8 cellular contexts compared by ENCODE assay signal in the genomic region with DNA sequence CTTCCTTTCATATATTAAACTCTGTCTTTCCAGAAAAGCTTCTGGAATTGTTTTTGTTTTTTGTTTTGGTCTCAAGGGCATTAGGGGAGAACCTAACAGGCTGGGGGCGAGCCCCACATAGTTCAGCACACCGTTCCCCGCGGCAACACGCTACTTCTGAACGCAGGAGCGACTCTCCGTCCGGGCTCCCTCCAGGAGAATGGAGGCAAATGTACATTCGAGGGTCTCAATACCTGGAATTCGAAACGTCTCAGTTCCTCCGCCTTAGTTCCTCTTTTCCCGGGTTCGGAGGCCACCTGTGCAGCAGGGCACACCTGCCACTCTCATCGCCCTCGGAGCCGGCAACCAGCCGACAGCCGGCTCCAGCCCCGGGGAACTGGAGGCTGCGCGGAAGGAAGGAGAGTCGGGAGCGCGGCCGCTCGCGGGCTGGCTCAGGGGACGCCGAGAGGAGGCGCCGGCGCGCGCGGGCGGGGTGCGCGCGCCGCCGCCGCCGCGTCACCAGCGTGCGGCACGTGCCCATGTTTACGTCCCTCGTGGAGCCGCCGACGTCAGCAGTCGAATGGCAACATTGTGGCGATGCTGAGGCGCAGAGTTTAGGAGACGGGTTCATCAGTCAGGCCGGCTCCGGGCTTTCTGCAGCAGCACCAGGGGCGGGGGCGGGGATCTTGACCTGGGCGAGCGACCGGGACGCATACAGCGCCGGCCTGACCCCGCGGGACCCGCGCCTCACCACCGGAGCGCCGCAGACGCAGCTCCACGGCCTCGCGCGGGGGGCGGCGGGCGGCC. TPM values are rescaled to one million over a fixed set of nuclear protein-coding genes. Genes with fewer than 3 reads are reported as not detected.
DNase-seq lines count a peak whose midpoint lies in the region; ATAC-seq, FAIRE-seq and TF ChIP-seq lines count a peak whose summit lies in the region.

A gene with protein sequence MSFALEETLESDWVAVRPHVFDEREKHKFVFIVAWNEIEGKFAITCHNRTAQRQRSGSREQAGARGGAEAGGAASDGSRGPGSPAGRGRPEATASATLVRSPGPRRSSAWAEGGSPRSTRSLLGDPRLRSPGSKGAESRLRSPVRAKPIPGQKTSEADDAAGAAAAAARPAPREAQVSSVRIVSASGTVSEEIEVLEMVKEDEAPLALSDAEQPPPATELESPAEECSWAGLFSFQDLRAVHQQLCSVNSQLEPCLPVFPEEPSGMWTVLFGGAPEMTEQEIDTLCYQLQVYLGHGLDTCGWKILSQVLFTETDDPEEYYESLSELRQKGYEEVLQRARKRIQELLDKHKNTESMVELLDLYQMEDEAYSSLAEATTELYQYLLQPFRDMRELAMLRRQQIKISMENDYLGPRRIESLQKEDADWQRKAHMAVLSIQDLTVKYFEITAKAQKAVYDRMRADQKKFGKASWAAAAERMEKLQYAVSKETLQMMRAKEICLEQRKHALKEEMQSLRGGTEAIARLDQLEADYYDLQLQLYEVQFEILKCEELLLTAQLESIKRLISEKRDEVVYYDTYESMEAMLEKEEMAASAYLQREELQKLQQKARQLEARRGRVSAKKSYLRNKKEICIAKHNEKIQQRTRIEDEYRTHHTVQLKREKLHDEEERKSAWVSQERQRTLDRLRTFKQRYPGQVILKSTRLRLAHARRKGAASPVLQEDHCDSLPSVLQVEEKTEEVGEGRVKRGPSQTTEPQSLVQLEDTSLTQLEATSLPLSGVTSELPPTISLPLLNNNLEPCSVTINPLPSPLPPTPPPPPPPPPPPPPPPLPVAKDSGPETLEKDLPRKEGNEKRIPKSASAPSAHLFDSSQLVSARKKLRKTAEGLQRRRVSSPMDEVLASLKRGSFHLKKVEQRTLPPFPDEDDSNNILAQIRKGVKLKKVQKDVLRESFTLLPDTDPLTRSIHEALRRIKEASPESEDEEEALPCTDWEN (plus strand): TSS at position 554 of the 786 bp plus-strand sequence. CDS start 520 bp downstream, outside the sequence.

- H3K27ac ChIP-seq in astrocyte (ENCODE audit: low read depth, low read length) (peak within 1 kb of the TSS; percentile 69), aorta (ENCODE audit: low read depth in 1 of 2, low read length in 2 of 2) (peak within 1 kb of the TSS in 1 of 2 donors; percentile 68)

- H4K20me1 ChIP-seq in astrocyte (ENCODE audit: insufficient read depth, low read length) = peaks cover 23% of the 10 kb centered on the region

- H3K4me1 ChIP-seq in astrocyte (ENCODE audit: insufficient read depth, low read length) = peaks cover 15% of the 10 kb centered on the region
- H3K4me1 ChIP-seq in aorta (ENCODE audit: control insufficient read depth in 1 of 2, insufficient read depth in 2 of 2, low read length in 2 of 2) = no peaks in the 10 kb centered on the region

- no peaks in the 10 kb centered on the region for H3K9me3 ChIP-seq in T-helper 17 cell (ENCODE audit: control insufficient read depth, low read length, poor library complexity, severe bottlenecking)
- H3K9me3 ChIP-seq in astrocyte (ENCODE audit: insufficient read depth, low read depth, low read length) = no peaks in the 10 kb centered on the region
- H3K9me3 ChIP-seq in aorta (ENCODE audit: control insufficient read depth, low read length) = no peaks in the 10 kb centered on the region

- H3K9ac ChIP-seq in astrocyte (ENCODE audit: low read length) = peak within 1 kb of the TSS; percentile 82

- TF ChIP-seq CTCF in GM12875 (IDR thresholded peaks at IDR 0.05; ENCODE audit: borderline replicate concordance, insufficient read depth, low read depth, low read length) = 0 out of 2 replicates have a peak, but pooled peaks have one; percentile 10
- no peak for TF ChIP-seq CTCF in astrocyte (IDR thresholded peaks at IDR 0.05; ENCODE audit: insufficient read depth, low read depth, low read length)

- H3K27me3 Mint-ChIP-seq in T-helper 17 cell = no peaks in the 10 kb centered on the region
- no peaks in the 10 kb centered on the region for H3K27me3 Mint-ChIP-seq in astrocyte (ENCODE audit: low read depth, unreplicated experiment)

- H3K4me1 Mint-ChIP-seq in T-helper 17 cell (peaks cover 12% of the 10 kb centered on the region), astrocyte (ENCODE audit: low read depth, unreplicated experiment) (peaks cover 5% of the 10 kb centered on the region)

- peak within 1 kb of the TSS; percentile 66 for H3K4me3 ChIP-seq in GM12875 (ENCODE audit: low read depth, low read length)
- peak within 1 kb of the TSS; percentile 83 for H3K4me3 ChIP-seq in astrocyte (ENCODE audit: insufficient read depth, low read depth, low read length)
- H3K4me3 ChIP-seq in aorta (ENCODE audit: low read length in 2 of 2) = peak within 1 kb of the TSS; percentile 85 to 95

- peak; percentile 78 for ATAC-seq in HG02678 (IDR thresholded peaks at IDR 0.05; ENCODE audit: unreplicated experiment)
- peak; percentile 84 for ATAC-seq in T-helper 17 cell
- peak; percentile 94 for ATAC-seq in aorta (ENCODE audit: low FRiP score)

- intact Hi-C loops in aorta (cut with DNase I) = no loop called here

- no peaks in the 10 kb centered on the region for H3K36me3 ChIP-seq in astrocyte (ENCODE audit: insufficient read depth, low read length)
- H3K36me3 ChIP-seq in aorta (ENCODE audit: control insufficient read depth in 1 of 2, insufficient read depth in 2 of 2, low read length in 1 of 2) = no peaks in the 10 kb centered on the region

- H3K9me3 Mint-ChIP-seq in astrocyte (ENCODE audit: unreplicated experiment) = no peaks in the 10 kb centered on the region

- peak within 1 kb of the TSS; percentile 92 for H3K4me2 ChIP-seq in astrocyte (ENCODE audit: low read length)

- 0 to 1% methylated on average over 46 to 83 of the region's 83 CpGs for WGBS in aorta, 2 donors

- DNase-seq in NCI-H1417 treated with DMSO at 0.1 percent for 48 hours (lab: John Stamatoyannopoulos, UW) (peak; percentile 37), T-helper 17 cell (peak; percentile 73 to 81 (median 77)), astrocyte (ENCODE audit: low read depth) (peak; percentile 63), hepatic stellate cell (ENCODE audit: low spot score) (peak; percentile 87), retina (peak; percentile 92), aorta (peak; percentile 90 to 95)

- peak within 1 kb of the TSS; percentile 95 for H2AFZ ChIP-seq in astrocyte (ENCODE audit: low read depth, low read length)

- peak within 1 kb of the TSS; percentile 95 for H3K4me3 Mint-ChIP-seq in T-helper 17 cell
- peak within 1 kb of the TSS; percentile 94 for H3K4me3 Mint-ChIP-seq in astrocyte (ENCODE audit: unreplicated experiment)

- H3K27me3 ChIP-seq in astrocyte (ENCODE audit: insufficient read depth, low read length) = no peaks in the 10 kb centered on the region
- no peaks in the 10 kb centered on the region for H3K27me3 ChIP-seq in aorta (ENCODE audit: control insufficient read depth in 1 of 2, insufficient read depth in 2 of 2, low read length in 1 of 2)

- no peak for FAIRE-seq in astrocyte (lab: Jason Lieb, UNC)

- H3K27ac Mint-ChIP-seq in T-helper 17 cell (peak within 1 kb of the TSS; percentile 98), astrocyte (ENCODE audit: unreplicated experiment) (peak within 1 kb of the TSS; percentile 96)

- no peaks in the 10 kb centered on the region for H3K36me3 Mint-ChIP-seq in T-helper 17 cell (ENCODE audit: low read depth)
- H3K36me3 Mint-ChIP-seq in astrocyte (ENCODE audit: low read depth, unreplicated experiment) = no peaks in the 10 kb centered on the region

- peaks cover 18% of the 10 kb centered on the region for H3K79me2 ChIP-seq in astrocyte (ENCODE audit: insufficient read depth, low read length)

RNA-seq across cellular contexts. Expression of the gene that starts here (rescaled TPM):
- total RNA-seq in T-helper 17 cell (10 to 100 TPM; 60.5 to 74.3 TPM), astrocyte (7.0 and 9.0 TPM in 2 replicates), aorta (10 to 100 TPM in 1 of 2 donors, 1 to 10 TPM in 1; 9.9 to 14.1 TPM)
- polyA plus RNA-seq in aorta = 1 to 10 TPM; 3.0 to 6.7 TPM

Comparison
In these comparisons a context has a peak if more than half of its experiments do, and no peak if none do; other contexts are left out.
1. DNase-seq: peak in every context shown above with its lines; median percentile 92 in aorta; 92 in retina; 87 in hepatic stellate cell; 77 in T-helper 17 cell; 63 in astrocyte; 37 in NCI-H1417 treated with DMSO at 0.1 percent for 48 hours.